28 cellular contexts compared by ENCODE assay signal in the genomic region with DNA sequence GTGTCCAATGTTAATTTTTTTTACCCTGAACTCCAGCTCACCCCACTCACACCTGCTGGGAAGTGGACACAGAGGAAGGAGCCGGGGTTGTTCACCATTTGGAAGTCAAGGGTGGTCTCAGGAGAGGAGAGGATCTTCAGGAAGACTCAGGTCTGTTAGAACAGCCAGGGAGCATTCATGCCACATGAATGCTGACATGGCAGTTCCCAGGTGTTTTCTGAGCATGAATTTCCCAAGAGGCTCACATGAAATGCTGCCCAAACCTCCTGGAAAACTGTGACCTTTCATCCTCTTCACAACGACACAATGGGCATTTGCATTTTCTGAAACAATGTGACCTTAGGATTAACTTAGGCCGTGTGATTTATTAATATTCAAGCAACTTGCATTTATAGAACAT.
"Had no signal": no experiment of that assay in that cellular context is flagged by ENCODE, and none has a peak within 500 bp of the region (broad histone marks: within the 10 kb centered on the region; RNA-seq: fewer than 3 reads in every experiment).

No MANE protein-coding gene starts in this region.

- H3K27me3 ChIP-seq: colonic mucosa, esophagus muscularis mucosa, esophagus squamous epithelium, foreskin keratinocyte, gastrocnemius medialis, gastroesophageal sphincter, heart left ventricle, heart right ventricle had no signal

- H3K27ac ChIP-seq: colonic mucosa, coronary artery, dorsolateral prefrontal cortex, epithelial cell of prostate, esophagus muscularis mucosa, esophagus squamous epithelium, foreskin keratinocyte, gastrocnemius medialis, gastroesophageal sphincter, heart left ventricle, heart right ventricle had no signal

- ATAC-seq: effector memory CD8-positive, alpha-beta T cell; esophagus mucosa; foreskin keratinocyte; gastrocnemius medialis; gastroesophageal sphincter; heart left ventricle; heart right ventricle had no signal

- H3K36me3 ChIP-seq: colonic mucosa, esophagus muscularis mucosa, esophagus squamous epithelium, gastrocnemius medialis, gastroesophageal sphincter, heart left ventricle, heart right ventricle had no signal

- H3K9me3 ChIP-seq: colonic mucosa, gastrocnemius medialis had no signal

- FAIRE-seq: colon, endometrium, endothelial cell of umbilical vein, frontal cortex had no signal

- H3K4me3 ChIP-seq: colonic mucosa, coronary artery, dorsolateral prefrontal cortex, esophagus muscularis mucosa, esophagus squamous epithelium, gastrocnemius medialis, gastroesophageal sphincter, heart left ventricle, heart right ventricle had no signal

- DNase-seq: colonic mucosa; cortex of kidney; dermis blood vessel endothelial cell; dorsolateral prefrontal cortex; effector CD4-positive, alpha-beta T cell; effector CD8-positive, alpha-beta T cell; effector memory CD4-positive, alpha-beta T cell; effector memory CD8-positive, alpha-beta T cell; endodermal cell; erythroblast; esophagus squamous epithelium; foreskin fibroblast; foreskin keratinocyte; foreskin melanocyte; gastrocnemius medialis; glutamatergic neuron; head of caudate nucleus; heart left ventricle; heart right ventricle had no signal

- H3K4me1 ChIP-seq: colonic mucosa, esophagus muscularis mucosa, esophagus squamous epithelium, foreskin keratinocyte, gastrocnemius medialis, gastroesophageal sphincter, heart left ventricle, heart right ventricle had no signal
